Comparison of ENCODE assay signal across 16 cellular contexts in the genomic region with DNA sequence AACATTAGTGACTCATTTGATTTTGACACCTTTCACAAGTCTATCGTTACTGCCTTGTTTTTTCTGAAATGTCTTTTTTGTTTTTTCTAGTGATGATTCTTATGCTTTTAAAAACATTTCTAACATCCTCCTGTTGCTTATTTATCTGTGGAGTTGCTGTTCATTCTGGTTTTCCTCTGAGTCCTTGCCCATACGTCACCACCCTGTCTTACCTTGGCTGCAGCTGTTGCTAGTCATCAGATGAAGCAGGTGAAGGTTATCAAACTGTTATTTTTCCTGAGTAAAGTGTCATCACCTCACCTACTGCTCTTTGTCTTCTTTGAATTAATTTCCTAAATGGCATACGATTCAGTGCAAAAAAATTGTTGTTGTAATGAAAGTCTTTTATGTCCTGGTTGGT.
"Had no signal": no experiment of that assay in that cellular context is flagged by ENCODE, and none has a peak within 500 bp of the region (broad histone marks: within the 10 kb centered on the region; RNA-seq: fewer than 3 reads in every experiment).

No MANE protein-coding gene starts in this region.

- H3K4me3 Mint-ChIP-seq: activated CD4-positive, alpha-beta memory T cell treated with anti-CD3 and anti-CD28 coated beads for 36 hours; activated CD4-positive, alpha-beta T cell treated with anti-CD3 and anti-CD28 coated beads for 36 hours; activated naive CD8-positive, alpha-beta T cell; mesothelial cell of epicardium; nephron; stimulated activated naive B cell treated with anti-CD40 and anti-IgM and Interleukin-4, amounts not matched to agents 10 μg/mL and 1 μg/mL and 100 μg/mL, for 72 hours had no signal

- H3K9me3 Mint-ChIP-seq: activated CD4-positive, alpha-beta memory T cell treated with anti-CD3 and anti-CD28 coated beads for 36 hours; nephron had no signal

- DNase-seq: activated CD4-positive, alpha-beta memory T cell treated with anti-CD3 and anti-CD28 coated beads for 36 hours; activated CD4-positive, alpha-beta T cell treated with anti-CD3 and anti-CD28 coated beads for 36 hours; amniotic stem cell; dermis blood vessel endothelial cell; effector memory CD4-positive, alpha-beta T cell; islet precursor cell; left colon; lower lobe of right lung; spleen; stimulated activated naive B cell treated with anti-CD40 and anti-IgM and Interleukin-4, amounts not matched to agents 10 μg/mL and 1 μg/mL and 100 μg/mL, for 72 hours; T-helper 2 cell; upper lobe of left lung; WERI-Rb-1 had no signal

- H3K4me1 Mint-ChIP-seq: activated CD4-positive, alpha-beta T cell treated with anti-CD3 and anti-CD28 coated beads for 36 hours; mesothelial cell of epicardium; nephron; stimulated activated naive B cell treated with anti-CD40 and anti-IgM and Interleukin-4, amounts not matched to agents 10 μg/mL and 1 μg/mL and 100 μg/mL, for 72 hours had no signal

- H3K36me3 Mint-ChIP-seq: activated CD4-positive, alpha-beta memory T cell treated with anti-CD3 and anti-CD28 coated beads for 36 hours; activated naive CD8-positive, alpha-beta T cell; mesothelial cell of epicardium; stimulated activated naive B cell treated with anti-CD40 and anti-IgM and Interleukin-4, amounts not matched to agents 10 μg/mL and 1 μg/mL and 100 μg/mL, for 72 hours had no signal

- H3K27ac Mint-ChIP-seq: activated CD4-positive, alpha-beta memory T cell treated with anti-CD3 and anti-CD28 coated beads for 36 hours; activated CD4-positive, alpha-beta T cell treated with anti-CD3 and anti-CD28 coated beads for 36 hours; activated naive CD8-positive, alpha-beta T cell; mesothelial cell of epicardium; nephron; stimulated activated naive B cell treated with anti-CD40 and anti-IgM and Interleukin-4, amounts not matched to agents 10 μg/mL and 1 μg/mL and 100 μg/mL, for 72 hours had no signal

- H3K27me3 Mint-ChIP-seq: activated CD4-positive, alpha-beta memory T cell treated with anti-CD3 and anti-CD28 coated beads for 36 hours; activated CD4-positive, alpha-beta T cell treated with anti-CD3 and anti-CD28 coated beads for 36 hours; activated naive CD8-positive, alpha-beta T cell; stimulated activated naive B cell treated with anti-CD40 and anti-IgM and Interleukin-4, amounts not matched to agents 10 μg/mL and 1 μg/mL and 100 μg/mL, for 72 hours had no signal

- ATAC-seq: activated CD4-positive, alpha-beta T cell treated with anti-CD3 and anti-CD28 coated beads for 36 hours; left colon; lower lobe of right lung; stimulated activated naive B cell treated with anti-CD40 and anti-IgM and Interleukin-4, amounts not matched to agents 10 μg/mL and 1 μg/mL and 100 μg/mL, for 72 hours had no signal
